Comparison of ENCODE assay signal across 8 cellular contexts in genomic region chr2:11375025-11375688, GRCh38. TPM values are rescaled to one million over a fixed set of nuclear protein-coding genes. Genes with fewer than 3 reads are reported as not detected.
DNase-seq lines count a peak whose midpoint lies in the region; ATAC-seq and TF ChIP-seq lines count a peak whose summit lies in the region.

No MANE protein-coding gene starts in this region.

- H3K36me3 Mint-ChIP-seq in IgD-negative memory B cell: no peaks in the 10 kb centered on the region
- no peaks in the 10 kb centered on the region for H3K36me3 Mint-ChIP-seq in activated naive CD4-positive, alpha-beta T cell treated with anti-CD3 and anti-CD28 coated beads for 36 hours (ENCODE audit: low read depth)

- H3K4me1 Mint-ChIP-seq in IgD-negative memory B cell: peaks cover 47 to 51% (median 50%) of the 10 kb centered on the region in 3 donors
- no peaks in the 10 kb centered on the region for H3K4me1 Mint-ChIP-seq in activated naive CD4-positive, alpha-beta T cell treated with anti-CD3 and anti-CD28 coated beads for 36 hours (ENCODE audit: low read depth)

- no peak for TF ChIP-seq EP300 in stomach (IDR thresholded peaks at IDR 0.05)

- peak overlapping the region; percentile 68 to 95 for H3K27ac ChIP-seq in lung (ENCODE audit: low read depth in 1 of 2, low read length in 1 of 2)
- peak overlapping the region; percentile 73 to 91 (median 85) for H3K27ac ChIP-seq in stomach

- TF ChIP-seq CTCF in lung (IDR thresholded peaks at IDR 0.05; ENCODE audit: control extremely low read depth, extremely low read depth) (no peak), stomach (IDR thresholded peaks at IDR 0.05) (no peak)

- H3K27ac Mint-ChIP-seq in IgD-negative memory B cell: peak overlapping the region; percentile 82 to 97 (median 93)
- no peak overlapping the region for H3K27ac Mint-ChIP-seq in activated naive CD4-positive, alpha-beta T cell treated with anti-CD3 and anti-CD28 coated beads for 36 hours

- TF ChIP-seq POLR2A in stomach (IDR thresholded peaks at IDR 0.05): no peak

- intact Hi-C loops in stomach (cut with DNase I; ENCODE audit: low total_unique reads): no loop called here
- intact Hi-C loops in activated naive CD4-positive, alpha-beta T cell treated with anti-CD3 and anti-CD28 coated beads for 36 hours (cut with micrococcal nuclease): no loop called here

- peak overlapping the region; percentile 48 to 87 (median 76) for H3K4me3 Mint-ChIP-seq in IgD-negative memory B cell
- no peak overlapping the region for H3K4me3 Mint-ChIP-seq in activated naive CD4-positive, alpha-beta T cell treated with anti-CD3 and anti-CD28 coated beads for 36 hours

- H3K9me3 ChIP-seq in lung (ENCODE audit: control insufficient read depth in 2 of 2, insufficient read depth in 1 of 2, low read length in 1 of 2): no peaks in the 10 kb centered on the region
- no peaks in the 10 kb centered on the region for H3K9me3 ChIP-seq in stomach

- H3K9me3 Mint-ChIP-seq in IgD-negative memory B cell: no peaks in the 10 kb centered on the region
- no peaks in the 10 kb centered on the region for H3K9me3 Mint-ChIP-seq in activated naive CD4-positive, alpha-beta T cell treated with anti-CD3 and anti-CD28 coated beads for 36 hours

- no peak for ATAC-seq in lung (ENCODE audit: insufficient read depth, low FRiP score)

- H3K27me3 Mint-ChIP-seq in IgD-negative memory B cell: no peaks in the 10 kb centered on the region
- no peaks in the 10 kb centered on the region for H3K27me3 Mint-ChIP-seq in activated naive CD4-positive, alpha-beta T cell treated with anti-CD3 and anti-CD28 coated beads for 36 hours (ENCODE audit: low read depth)

- H3K36me3 ChIP-seq in lung (ENCODE audit: control insufficient read depth in 2 of 2, insufficient read depth in 2 of 2, low read length in 2 of 2) (no peaks in the 10 kb centered on the region), stomach (no peaks in the 10 kb centered on the region)

- WGBS in lung, 2 donors: 64 to 76% methylated on average over 15 of the region's 15 CpGs
- 63 to 78% (median 70%) methylated on average over 15 of the region's 15 CpGs for WGBS in stomach, 5 donors

- CTCF ChIA-PET in activated naive CD4-positive, alpha-beta T cell treated with anti-CD3 and anti-CD28 coated beads for 36 hours (lab: Charles Lee): no interaction called here

- DNase-seq in cerebellar cortex (ENCODE audit: low spot score) (peak; percentile 76), lung (ENCODE audit: low spot score) (no peak), stomach (no peak), activated gamma-delta T cell (lab: John Stamatoyannopoulos, UW) (no peak), NCI-H748 (lab: John Stamatoyannopoulos, UW; ENCODE audit: unreplicated experiment) (no peak), NCI-H510A (lab: John Stamatoyannopoulos, UW) (no peak)
- no peak for DNase-seq in activated naive CD4-positive, alpha-beta T cell treated with anti-CD3 and anti-CD28 coated beads for 36 hours

- H3K27me3 ChIP-seq in lung (ENCODE audit: control insufficient read depth, insufficient read depth): no peaks in the 10 kb centered on the region
- H3K27me3 ChIP-seq in stomach: no peaks in the 10 kb centered on the region

- H3K4me1 ChIP-seq in lung (ENCODE audit: control insufficient read depth in 2 of 2, insufficient read depth in 2 of 2, low read length in 2 of 2) (peaks cover 0 to 24% of the 10 kb centered on the region in 2 donors), stomach (peaks cover 43 to 76% (median 60%) of the 10 kb centered on the region in 4 donors)

- no peak overlapping the region for H3K4me3 ChIP-seq in lung
- H3K4me3 ChIP-seq in stomach: no peak overlapping the region

RNA-seq across cellular contexts. Expression of gene ROCK2, which starts 30.7 kb away (rescaled TPM):
- polyA plus RNA-seq in IgD-negative memory B cell (13.3 TPM), lung (10 to 100 TPM in 1 of 2 donors, 1 to 10 TPM in 1; 8.0 to 11.8 TPM), stomach (10 to 100 TPM in 1 of 3 donors, 1 to 10 TPM in 2; 5.6 to 10.7 (median 7.7) TPM)
- total RNA-seq in lung (100 to 1,000 TPM in 1 of 2 donors, 10 to 100 TPM in 1; 45.6 to 103 TPM), stomach (100 to 1,000 TPM in 1 of 5 donors, 10 to 100 TPM in 4; 31.6 to 113 (median 54.3) TPM)
- 1 to 10 TPM; 8.4 to 9.4 TPM for total RNA-seq in activated naive CD4-positive, alpha-beta T cell treated with anti-CD3 and anti-CD28 coated beads for 36 hours
